ENCODE assay signal across 9 cellular contexts in genomic region chr9:97307091-97307490, GRCh38. TPM values are rescaled to one million over a fixed set of nuclear protein-coding genes. Genes with fewer than 3 reads are reported as not detected.
DNase-seq lines count a peak whose midpoint lies in the region; ATAC-seq and TF ChIP-seq lines count a peak whose summit lies in the region.
"Had no signal": no experiment of that assay in that cellular context is flagged by ENCODE, and none has a peak within 500 bp of the region (broad histone marks: within the 10 kb centered on the region; RNA-seq: fewer than 3 reads in every experiment).

No MANE protein-coding gene starts in this region.

- peaks cover 0 to 29% (median 0%) of the 10 kb centered on the region in 3 donors for H3K36me3 ChIP-seq in esophagus squamous epithelium
- peaks cover 12% of the 10 kb centered on the region for H3K36me3 ChIP-seq in muscle layer of colon (ENCODE audit: insufficient read depth, low read length)

- H3K27ac ChIP-seq in esophagus squamous epithelium, result no peak overlapping the region
- no peak overlapping the region for H3K27ac ChIP-seq in muscle layer of colon (ENCODE audit: low read depth, low read length)

- no peaks in the 10 kb centered on the region for H3K4me1 Mint-ChIP-seq in activated T-cell treated with anti-CD3 and anti-CD28 coated beads, Interleukin-2, amount 50 U/mL, for 72 hours (ENCODE audit: low read depth)
- H3K4me1 Mint-ChIP-seq in activated T-cell treated with anti-CD3 and anti-CD28 coated beads, Interleukin-2, amount 50 U/mL, for 4 hours (ENCODE audit: low read depth), result no peaks in the 10 kb centered on the region
- no peaks in the 10 kb centered on the region for H3K4me1 Mint-ChIP-seq in type B pancreatic cell (ENCODE audit: unreplicated experiment)
- H3K4me1 Mint-ChIP-seq: memory B cell had no signal

- 7 to 21% methylated on average over 3 to 14 of the region's 19 CpGs for WGBS in esophagus squamous epithelium, 2 donors

- no peak for TF ChIP-seq POLR2A in esophagus squamous epithelium (IDR thresholded peaks at IDR 0.05)

- no peaks in the 10 kb centered on the region for H3K9me3 ChIP-seq in esophagus squamous epithelium
- no peaks in the 10 kb centered on the region for H3K9me3 ChIP-seq in muscle layer of colon (ENCODE audit: low read length)

- H3K27me3 ChIP-seq in esophagus squamous epithelium (peaks cover 0 to 5% (median 0%) of the 10 kb centered on the region in 4 donors), muscle layer of colon (ENCODE audit: control insufficient read depth in 1 of 2, insufficient read depth in 2 of 2, low read length in 2 of 2) (peaks cover 0 to 4% of the 10 kb centered on the region in 2 donors)

- intact Hi-C loops in esophagus squamous epithelium (cut with DNase I), result no loop called here

- peaks cover 0 to 1% of the 10 kb centered on the region in 2 donors for H3K36me3 Mint-ChIP-seq in activated T-cell treated with anti-CD3 and anti-CD28 coated beads, Interleukin-2, amount 50 U/mL, for 72 hours (ENCODE audit: insufficient read depth in 2 of 2)
- peaks cover 4% of the 10 kb centered on the region for H3K36me3 Mint-ChIP-seq in activated T-cell treated with anti-CD3 and anti-CD28 coated beads, Interleukin-2, amount 50 U/mL, for 4 hours (ENCODE audit: insufficient read depth)
- no peaks in the 10 kb centered on the region for H3K36me3 Mint-ChIP-seq in type B pancreatic cell

- peak overlapping the region in 3 of 4 donors; percentile 22 to 39 (median 29) for H3K4me3 ChIP-seq in esophagus squamous epithelium
- peak overlapping the region; percentile 7 to 33 for H3K4me3 ChIP-seq in muscle layer of colon (ENCODE audit: low read depth in 1 of 2, low read length in 2 of 2)

- H3K27ac Mint-ChIP-seq in activated T-cell treated with anti-CD3 and anti-CD28 coated beads, Interleukin-2, amount 50 U/mL, for 72 hours, result no peak overlapping the region
- no peak overlapping the region for H3K27ac Mint-ChIP-seq in type B pancreatic cell
- H3K27ac Mint-ChIP-seq: memory B cell had no signal

- peaks cover 1 to 2% of the 10 kb centered on the region in 2 donors for H3K9me3 Mint-ChIP-seq in activated T-cell treated with anti-CD3 and anti-CD28 coated beads, Interleukin-2, amount 50 U/mL, for 72 hours
- peaks cover 6% of the 10 kb centered on the region for H3K9me3 Mint-ChIP-seq in activated T-cell treated with anti-CD3 and anti-CD28 coated beads, Interleukin-2, amount 50 U/mL, for 4 hours
- H3K9me3 Mint-ChIP-seq in type B pancreatic cell, result peaks cover 17% of the 10 kb centered on the region

- H3K4me1 ChIP-seq in esophagus squamous epithelium, result peaks cover 0 to 16% (median 4%) of the 10 kb centered on the region in 3 donors
- no peaks in the 10 kb centered on the region for H3K4me1 ChIP-seq in muscle layer of colon (ENCODE audit: insufficient read depth, low read length)

- H3K27me3 Mint-ChIP-seq in activated T-cell treated with anti-CD3 and anti-CD28 coated beads, Interleukin-2, amount 50 U/mL, for 72 hours (ENCODE audit: low read depth), result peaks cover 7% of the 10 kb centered on the region
- peaks cover 3% of the 10 kb centered on the region for H3K27me3 Mint-ChIP-seq in activated T-cell treated with anti-CD3 and anti-CD28 coated beads, Interleukin-2, amount 50 U/mL, for 4 hours (ENCODE audit: low read depth)
- H3K27me3 Mint-ChIP-seq in type B pancreatic cell, result no peaks in the 10 kb centered on the region
- H3K27me3 Mint-ChIP-seq: memory B cell had no signal

- H3K4me3 Mint-ChIP-seq in activated T-cell treated with anti-CD3 and anti-CD28 coated beads, Interleukin-2, amount 50 U/mL, for 72 hours, result no peak overlapping the region
- H3K4me3 Mint-ChIP-seq in activated T-cell treated with anti-CD3 and anti-CD28 coated beads, Interleukin-2, amount 50 U/mL, for 4 hours, result no peak overlapping the region
- no peak overlapping the region for H3K4me3 Mint-ChIP-seq in type B pancreatic cell
- H3K4me3 Mint-ChIP-seq: memory B cell had no signal

- TF ChIP-seq CTCF in esophagus squamous epithelium (IDR thresholded peaks at IDR 0.05) (peak in 1 of 6 experiments; percentile 14), type B pancreatic cell (conservative IDR thresholded peaks at IDR 0.05) (peak; percentile 52)

- ATAC-seq in activated T-cell treated with anti-CD3 and anti-CD28 coated beads, Interleukin-2, amount 50 U/mL, for 72 hours (replicated peaks in 1 of 2), result no peak
- ATAC-seq in activated T-cell treated with anti-CD3 and anti-CD28 coated beads, Interleukin-2, amount 50 U/mL, for 4 hours, result no peak
- ATAC-seq in HG03520 (IDR thresholded peaks at IDR 0.05; ENCODE audit: unreplicated experiment) (no peak), HG03175 (IDR thresholded peaks at IDR 0.05; ENCODE audit: unreplicated experiment) (no peak)

- no peak overlapping the region for H3K9ac ChIP-seq in muscle layer of colon (ENCODE audit: low read length)

- DNase-seq in activated T-cell treated with anti-CD3 and anti-CD28 coated beads, Interleukin-2, amount 50 U/mL, for 72 hours, result peak; percentile 5 to 37
- DNase-seq in activated T-cell treated with anti-CD3 and anti-CD28 coated beads, Interleukin-2, amount 50 U/mL, for 4 hours, result no peak
- DNase-seq in esophagus squamous epithelium (lab: John Stamatoyannopoulos, UW) (no peak), type B pancreatic cell (ENCODE audit: extremely low spot score, unreplicated experiment) (no peak), NCI-H524 treated with DMSO at 0.1 percent for 48 hours (lab: John Stamatoyannopoulos, UW) (no peak)

RNA-seq across cellular contexts. Expression of gene CCDC180, which starts 0.4 kb away (rescaled TPM):
- total RNA-seq in activated T-cell treated with anti-CD3 and anti-CD28 coated beads, Interleukin-2, amount 50 U/mL, for 72 hours, result 1 to 10 TPM; 2.5 to 6.2 TPM
- 1 to 10 TPM; 1.1 to 1.5 (median 1.2) TPM for total RNA-seq in activated T-cell treated with anti-CD3 and anti-CD28 coated beads, Interleukin-2, amount 50 U/mL, for 4 hours
- 1 to 10 TPM in 2 of 4 donors, under 1 TPM in 1, not detected in 1; 0.88 to 4.8 (median 2.7) TPM for total RNA-seq in esophagus squamous epithelium
- 2.2 and 7.0 TPM in 2 replicates for total RNA-seq in type B pancreatic cell (ENCODE audit: low replicate concordance)

Comparison
In these comparisons a context has a peak if more than half of its experiments do, and no peak if none do; other contexts are left out.
1. DNase-seq: peak in activated T-cell treated with anti-CD3 and anti-CD28 coated beads, Interleukin-2, amount 50 U/mL, for 72 hours (2 of 2); none in activated T-cell treated with anti-CD3 and anti-CD28 coated beads, Interleukin-2, amount 50 U/mL, for 4 hours (single experiment), esophagus squamous epithelium (single experiment), type B pancreatic cell (single experiment) and NCI-H524 treated with DMSO at 0.1 percent for 48 hours (single experiment).